ENCODE assay signal across 1 cellular context in genomic region chr22:31491218-31491962, GRCh38.
TF ChIP-seq lines count a peak whose summit lies in the region.

No MANE protein-coding gene starts in this region.

TF ChIP-seq in SK-N-SH, 30 proteins besides CTCF, POLR2A, EP300 and RAD21 (continued from another document):
- TF ChIP-seq PBX3 (IDR thresholded peaks at IDR 0.05) (no peak), GABPA (IDR thresholded peaks at IDR 0.05; ENCODE audit: low read depth) (no peak), YY1 (IDR thresholded peaks at IDR 0.05; ENCODE audit: low read depth) (no peak), REST (IDR thresholded peaks at IDR 0.05; ENCODE audit: low read depth, low read length) (no peak), RCOR1 (IDR thresholded peaks at IDR 0.05; ENCODE audit: low read length) (no peak)
